Comparison of ENCODE assay signal across 31 cellular contexts in genomic region chr6:22668717-22669116, GRCh38.
"Had no signal": no experiment of that assay in that cellular context is flagged by ENCODE, and none has a peak within 500 bp of the region (broad histone marks: within the 10 kb centered on the region; RNA-seq: fewer than 3 reads in every experiment).

No MANE protein-coding gene starts in this region.

- H3K27ac ChIP-seq: ascending aorta, Peyer's patch, WERI-Rb-1 had no signal

- H3K9me3 ChIP-seq: ascending aorta, breast epithelium, Peyer's patch had no signal

- H3K4me3 Mint-ChIP-seq: activated CD4-positive, alpha-beta memory T cell treated with anti-CD3 and anti-CD28 coated beads, Interleukin-2, amount 10 ng/mL, durations not matched to agents 7 days and 5 days; activated CD8-positive, alpha-beta memory T cell treated with anti-CD3 and anti-CD28 coated beads, Interleukin-2, amount 10 ng/mL, durations not matched to agents 7 days and 5 days; activated naive CD8-positive, alpha-beta T cell treated with anti-CD3 and anti-CD28 coated beads for 36 hours had no signal

- H3K36me3 ChIP-seq: ascending aorta, breast epithelium, Peyer's patch, WERI-Rb-1 had no signal

- H3K27me3 Mint-ChIP-seq: activated CD4-positive, alpha-beta memory T cell treated with anti-CD3 and anti-CD28 coated beads, Interleukin-2, amount 10 ng/mL, durations not matched to agents 7 days and 5 days; activated CD8-positive, alpha-beta memory T cell treated with anti-CD3 and anti-CD28 coated beads, Interleukin-2, amount 10 ng/mL, durations not matched to agents 7 days and 5 days; activated naive CD8-positive, alpha-beta T cell treated with anti-CD3 and anti-CD28 coated beads for 36 hours had no signal

- H3K9me3 Mint-ChIP-seq: activated naive CD8-positive, alpha-beta T cell treated with anti-CD3 and anti-CD28 coated beads for 36 hours had no signal

- ATAC-seq: activated CD8-positive, alpha-beta memory T cell treated with anti-CD3 and anti-CD28 coated beads, Interleukin-2, amount 10 ng/mL, durations not matched to agents 7 days and 5 days; PC-3 had no signal

- H3K4me3 ChIP-seq: ascending aorta, breast epithelium, Peyer's patch had no signal

- H3K36me3 Mint-ChIP-seq: activated CD8-positive, alpha-beta memory T cell treated with anti-CD3 and anti-CD28 coated beads, Interleukin-2, amount 10 ng/mL, durations not matched to agents 7 days and 5 days; activated naive CD8-positive, alpha-beta T cell treated with anti-CD3 and anti-CD28 coated beads for 36 hours had no signal

- DNase-seq: activated CD4-positive, alpha-beta memory T cell treated with anti-CD3 and anti-CD28 coated beads, Interleukin-2, amount 10 ng/mL, durations not matched to agents 7 days and 5 days; activated CD4-positive, alpha-beta T cell treated with anti-CD3 and anti-CD28 coated beads for 1 hour; activated CD4-positive, alpha-beta T cell treated with anti-CD3 and anti-CD28 coated beads for 48 hours; activated CD4-positive, CD25-positive, alpha-beta regulatory T cell; activated CD8-positive, alpha-beta memory T cell treated with anti-CD3 and anti-CD28 coated beads for 24 hours; activated CD8-positive, alpha-beta memory T cell treated with anti-CD3 and anti-CD28 coated beads, Interleukin-2, amount 10 ng/mL, durations not matched to agents 7 days and 5 days; activated CD8-positive, alpha-beta memory T cell treated with anti-CD3 and anti-CD28 coated beads, Interleukin-2, amount 50 U/mL, for 48 hours; activated effector memory CD4-positive, alpha-beta T cell treated with Interleukin-2 at 50 U/mL for 16 hours; activated naive CD4-positive, alpha-beta T cell treated with anti-CD3 and anti-CD28 coated beads, Interleukin-2, amount 50 U/mL, for 16 hours; activated naive CD8-positive, alpha-beta T cell treated with anti-CD3 and anti-CD28 coated beads for 36 hours; activated T-cell treated with anti-CD3 and anti-CD28 coated beads, Interleukin-2, amount 50 U/mL, for 48 hours; amniotic stem cell; central memory CD4-positive, alpha-beta T cell; Kasumi-1; KG1; MM.1S; MV-4-11; NCI-H1092; NCI-H1436 treated with DMSO at 0.1 percent for 48 hours; NCI-H1694 treated with DMSO at 0.1 percent for 48 hours; NCI-H2029; NCI-H345; NCI-H524 treated with DMSO at 0.1 percent for 48 hours; NK-92 treated with Interleukin-12 subunit alpha and Interleukin-12 subunit beta, amount 100 ng/mL, for 24 hours; PC-3; Peyer's patch; RPMI8226; T1000; WERI-Rb-1 had no signal

- H3K27ac Mint-ChIP-seq: activated CD4-positive, alpha-beta memory T cell treated with anti-CD3 and anti-CD28 coated beads, Interleukin-2, amount 10 ng/mL, durations not matched to agents 7 days and 5 days; activated CD8-positive, alpha-beta memory T cell treated with anti-CD3 and anti-CD28 coated beads, Interleukin-2, amount 10 ng/mL, durations not matched to agents 7 days and 5 days; activated naive CD8-positive, alpha-beta T cell treated with anti-CD3 and anti-CD28 coated beads for 36 hours had no signal

- H3K4me1 Mint-ChIP-seq: activated CD4-positive, alpha-beta memory T cell treated with anti-CD3 and anti-CD28 coated beads, Interleukin-2, amount 10 ng/mL, durations not matched to agents 7 days and 5 days; activated CD8-positive, alpha-beta memory T cell treated with anti-CD3 and anti-CD28 coated beads, Interleukin-2, amount 10 ng/mL, durations not matched to agents 7 days and 5 days; activated naive CD8-positive, alpha-beta T cell treated with anti-CD3 and anti-CD28 coated beads for 36 hours had no signal

- H3K4me1 ChIP-seq: breast epithelium, Peyer's patch had no signal

- H3K27me3 ChIP-seq: ascending aorta, breast epithelium, Peyer's patch had no signal
